In the genomic region with DNA sequence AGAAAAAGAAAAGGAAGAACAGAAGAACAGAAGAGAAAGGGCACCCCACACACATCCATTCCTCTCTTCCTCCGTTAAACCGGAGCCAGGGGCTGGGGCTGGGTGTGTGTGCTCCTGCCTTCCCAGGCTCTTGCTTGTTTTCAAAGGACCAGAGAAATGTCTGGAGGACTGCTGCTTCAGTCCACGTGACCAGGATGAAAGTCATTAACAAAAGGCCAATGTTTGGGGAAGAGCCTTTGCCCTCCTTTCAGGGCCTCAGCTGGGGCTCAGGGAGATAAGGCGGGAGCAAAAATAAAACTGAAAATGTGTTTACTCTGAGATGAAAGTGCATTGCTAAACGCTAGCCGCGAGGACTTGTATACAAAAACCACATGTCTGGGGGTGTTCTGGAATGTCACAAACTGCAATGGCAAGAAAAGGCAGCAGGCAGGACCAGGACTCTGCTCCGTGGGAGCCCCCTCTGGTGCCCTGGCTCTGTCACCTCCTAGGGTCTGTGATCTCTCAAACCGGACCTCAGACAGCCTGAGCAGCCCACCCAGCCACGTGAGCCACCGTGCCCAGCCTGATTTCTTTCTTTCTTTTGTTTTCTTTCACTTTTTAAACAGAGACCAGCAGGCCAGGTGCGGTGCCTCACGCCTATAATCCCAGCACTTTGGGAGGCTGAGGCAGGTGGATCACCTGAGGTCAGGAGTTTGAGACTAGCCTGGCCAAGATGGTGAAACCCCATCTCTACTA, we compare ENCODE assay signal across 9 cellular contexts. TPM values are rescaled to one million over a fixed set of nuclear protein-coding genes. Genes with fewer than 3 reads are reported as not detected.
DNase-seq lines count a peak whose midpoint lies in the region; ATAC-seq, FAIRE-seq and TF ChIP-seq lines count a peak whose summit lies in the region.
"Had no signal": no experiment of that assay in that cellular context is flagged by ENCODE, and none has a peak within 500 bp of the region (broad histone marks: within the 10 kb centered on the region; RNA-seq: fewer than 3 reads in every experiment).

No MANE protein-coding gene starts in this region.

- H4K20me1 ChIP-seq in endothelial cell of umbilical vein (replicated peaks; ENCODE audit: control insufficient read depth, extremely low read depth, insufficient read depth, low read length): no peaks in the 10 kb centered on the region

- no peak overlapping the region for H3K27ac ChIP-seq in endothelial cell of umbilical vein (ENCODE audit: insufficient read depth, low read depth, low read length)
- H3K27ac ChIP-seq in naive thymus-derived CD4-positive, alpha-beta T cell (ENCODE audit: low read depth, low read length): no peak overlapping the region
- H3K27ac ChIP-seq: SK-N-MC had no signal

- no peaks in the 10 kb centered on the region for H3K79me2 ChIP-seq in endothelial cell of umbilical vein (ENCODE audit: control insufficient read depth, insufficient read depth, low read length)

- POLR2A ChIA-PET in endothelial cell of umbilical vein (lab: Charles Lee): interaction anchor here (0.7 to 0.8 kb wide), 2 partner anchors 31 to 40 kb away, joined by 3 to 5 read pairs; a partner anchor contains a TSS
- POLR2A ChIA-PET in naive thymus-derived CD4-positive, alpha-beta T cell (lab: Charles Lee): interaction anchor here (0.7 kb wide), 1 partner anchor 33 kb away, joined by 4 read pairs; no protein-coding TSS in a partner anchor

- no peaks in the 10 kb centered on the region for H3K27me3 ChIP-seq in endothelial cell of umbilical vein (ENCODE audit: control insufficient read depth in 2 of 2, insufficient read depth in 2 of 2, low read length in 2 of 2)
- no peaks in the 10 kb centered on the region for H3K27me3 ChIP-seq in naive thymus-derived CD4-positive, alpha-beta T cell (ENCODE audit: control insufficient read depth in 2 of 2, insufficient read depth in 2 of 2, low read length in 2 of 2)

- FAIRE-seq in endothelial cell of umbilical vein (lab: Jason Lieb, UNC): peak; percentile 73

- H3K36me3 ChIP-seq in endothelial cell of umbilical vein (ENCODE audit: control insufficient read depth in 2 of 2, extremely low read depth in 1 of 2, insufficient read depth in 2 of 2, low read length in 2 of 2): no peaks in the 10 kb centered on the region
- H3K36me3 ChIP-seq in naive thymus-derived CD4-positive, alpha-beta T cell (ENCODE audit: control insufficient read depth in 2 of 3, insufficient read depth in 3 of 3, low read length in 3 of 3): no peaks in the 10 kb centered on the region

- no peak for TF ChIP-seq POLR2A in endothelial cell of umbilical vein (IDR thresholded peaks at IDR 0.05; ENCODE audit: low read depth, low read length)

- no peaks in the 10 kb centered on the region for H3K9me3 ChIP-seq in endothelial cell of umbilical vein (replicated peaks; ENCODE audit: control insufficient read depth, insufficient read depth, low read length)
- no peaks in the 10 kb centered on the region for H3K9me3 ChIP-seq in naive thymus-derived CD4-positive, alpha-beta T cell (ENCODE audit: control insufficient read depth in 2 of 3, low read length in 3 of 3)

- ATAC-seq in naive thymus-derived CD4-positive, alpha-beta T cell: peak; percentile 26
- ATAC-seq in HG02938 (IDR thresholded peaks at IDR 0.05; ENCODE audit: unreplicated experiment) (no peak), GM21786 (IDR thresholded peaks at IDR 0.05; ENCODE audit: unreplicated experiment) (no peak)

- peak overlapping the region; percentile 19 for H3K4me2 ChIP-seq in endothelial cell of umbilical vein (ENCODE audit: insufficient read depth, low read length)

- dilution Hi-C loops in endothelial cell of umbilical vein (cut with MboI; ENCODE audit: extremely low pct_ligation_motif_present, low sequenced_read_pairs): no loop called here

- CTCF ChIA-PET in endothelial cell of umbilical vein (lab: Charles Lee): interaction anchor here (1.2 kb wide), 1 partner anchor 21 kb away, joined by 3 read pairs; no protein-coding TSS in a partner anchor
- CTCF ChIA-PET in naive thymus-derived CD4-positive, alpha-beta T cell (lab: Charles Lee): no interaction called here

- H3K9me3 Mint-ChIP-seq in naive thymus-derived CD4-positive, alpha-beta T cell: no peaks in the 10 kb centered on the region
- H3K9me3 Mint-ChIP-seq in endothelial cell (ENCODE audit: unreplicated experiment): no peaks in the 10 kb centered on the region

- BruUV-seq in endothelial cell of umbilical vein (replicated peaks; lab: Mats Ljungman, UMichigan): no TSS peak

- H3K27ac Mint-ChIP-seq in naive thymus-derived CD4-positive, alpha-beta T cell: peak overlapping the region; percentile 14 to 84 (median 63)
- H3K27ac Mint-ChIP-seq in endothelial cell (ENCODE audit: unreplicated experiment): no peak overlapping the region

- intact Hi-C loops in endothelial cell of umbilical vein (cut with micrococcal nuclease): no loop called here
- intact Hi-C loops in naive thymus-derived CD4-positive, alpha-beta T cell (cut with micrococcal nuclease): no loop called here

- H3K4me1 Mint-ChIP-seq in naive thymus-derived CD4-positive, alpha-beta T cell: peaks cover 7 to 34% (median 18%) of the 10 kb centered on the region in 7 donors
- peaks cover 5% of the 10 kb centered on the region for H3K4me1 Mint-ChIP-seq in endothelial cell (ENCODE audit: unreplicated experiment)

- H3K9me1 ChIP-seq in endothelial cell of umbilical vein (replicated peaks; ENCODE audit: control insufficient read depth, extremely low read depth, insufficient read depth, low read length): no peaks in the 10 kb centered on the region

- no peak overlapping the region for H3K4me3 ChIP-seq in endothelial cell of umbilical vein (replicated peaks in 1 of 3; ENCODE audit: insufficient read depth in 1 of 3, low read depth in 1 of 3, low read length in 3 of 3)
- H3K4me3 ChIP-seq in naive thymus-derived CD4-positive, alpha-beta T cell (ENCODE audit: low read length): peak overlapping the region; percentile 37
- H3K4me3 ChIP-seq: SK-N-MC had no signal

- DNase-seq in GM03348 (ENCODE audit: low spot score) (peak; percentile 61), NCI-H146 treated with DMSO at 0.1 percent for 48 hours (lab: John Stamatoyannopoulos, UW; ENCODE audit: unreplicated experiment) (peak; percentile 17), endothelial cell of umbilical vein (ENCODE audit: low read depth, low spot score) (peak; percentile 59), NCI-H187 (lab: John Stamatoyannopoulos, UW) (no peak), endothelial cell (ENCODE audit: low spot score) (no peak)
- peak in 1 of 9 donors; percentile 25 for DNase-seq in naive thymus-derived CD4-positive, alpha-beta T cell

- no peak for TF ChIP-seq CTCF in endothelial cell of umbilical vein (IDR thresholded peaks at IDR 0.05; ENCODE audit: extremely low read depth in 1 of 2, insufficient read depth in 1 of 2, low read depth in 1 of 2, low read length in 2 of 2)
- TF ChIP-seq CTCF in endothelial cell (IDR thresholded peaks at IDR 0.05; ENCODE audit: unreplicated experiment): no peak

- peak overlapping the region; percentile 83 for H2AFZ ChIP-seq in endothelial cell of umbilical vein (ENCODE audit: low read depth, low read length)

- no peaks in the 10 kb centered on the region for H3K27me3 Mint-ChIP-seq in naive thymus-derived CD4-positive, alpha-beta T cell
- no peaks in the 10 kb centered on the region for H3K27me3 Mint-ChIP-seq in endothelial cell (ENCODE audit: unreplicated experiment)

- H3K4me3 Mint-ChIP-seq in naive thymus-derived CD4-positive, alpha-beta T cell: peak overlapping the region; percentile 9 to 75 (median 52)
- H3K4me3 Mint-ChIP-seq in endothelial cell (ENCODE audit: unreplicated experiment): no peak overlapping the region

- no peaks in the 10 kb centered on the region for H3K36me3 Mint-ChIP-seq in naive thymus-derived CD4-positive, alpha-beta T cell
- no peaks in the 10 kb centered on the region for H3K36me3 Mint-ChIP-seq in endothelial cell (ENCODE audit: low read depth, unreplicated experiment)

- peaks cover 10% of the 10 kb centered on the region for H3K4me1 ChIP-seq in endothelial cell of umbilical vein (ENCODE audit: control insufficient read depth, extremely low read depth, insufficient read depth, low read length)
- peaks cover 8 to 18% of the 10 kb centered on the region in 2 donors for H3K4me1 ChIP-seq in naive thymus-derived CD4-positive, alpha-beta T cell (ENCODE audit: control insufficient read depth in 2 of 2, insufficient read depth in 2 of 2, low read length in 2 of 2)

- H3K9ac ChIP-seq in endothelial cell of umbilical vein (replicated peaks; ENCODE audit: extremely low read depth, insufficient read depth, low read length): peak overlapping the region; percentile 24

TF ChIP-seq in endothelial cell of umbilical vein, 7 proteins besides CTCF, POLR2A, EP300 and RAD21:
- TF ChIP-seq POLR2AphosphoS5 (IDR thresholded peaks at IDR 0.05; ENCODE audit: insufficient read depth, low read depth, low read length) (no peak), EZH2 (IDR thresholded peaks at IDR 0.05; ENCODE audit: borderline replicate concordance, low read depth, low read length, severe bottlenecking) (no peak), MYC (IDR thresholded peaks at IDR 0.05; ENCODE audit: low read depth, low read length) (no peak), JUN (IDR thresholded peaks at IDR 0.05; ENCODE audit: borderline replicate concordance, insufficient read depth, insufficient read length, low read depth) (no peak), FOS (IDR thresholded peaks at IDR 0.05; ENCODE audit: borderline replicate concordance, insufficient read depth, low read length) (no peak), GATA2 (IDR thresholded peaks at IDR 0.05; ENCODE audit: insufficient read depth, insufficient read length, low read depth, low read length) (no peak)
- TF ChIP-seq, protein P1, sequence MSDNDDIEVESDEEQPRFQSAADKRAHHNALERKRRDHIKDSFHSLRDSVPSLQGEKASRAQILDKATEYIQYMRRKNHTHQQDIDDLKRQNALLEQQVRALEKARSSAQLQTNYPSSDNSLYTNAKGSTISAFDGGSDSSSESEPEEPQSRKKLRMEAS (IDR thresholded peaks at IDR 0.05; ENCODE audit: insufficient read depth, insufficient read length): no peak

RNA-seq across cellular contexts. Expression of a gene that starts 31.6 kb away (rescaled TPM):
- total RNA-seq in endothelial cell of umbilical vein (1,331 and 1,413 TPM in 2 replicates), endothelial cell (ENCODE audit: unreplicated experiment) (931 TPM)
- polyA plus RNA-seq in endothelial cell of umbilical vein: 157 and 188 TPM in 2 replicates
- 377 and 396 TPM in 2 replicates for polyA plus RNA-seq in endothelial cell of umbilical vein (2011; cell fraction: cytosol; rRNA removed)
- 759 and 766 TPM in 2 replicates for polyA plus RNA-seq in endothelial cell of umbilical vein (2011; cell fraction: nucleus; rRNA removed)
- polyA plus RNA-seq in endothelial cell of umbilical vein (2012): 496 and 585 TPM in 2 replicates
- 1,176 and 1,679 TPM in 2 replicates for polyA minus RNA-seq in endothelial cell of umbilical vein
- 42.9 TPM for polyA minus RNA-seq in endothelial cell of umbilical vein (2011; cell fraction: cytosol; rRNA and poly(A)+ RNA removed)
- polyA minus RNA-seq in endothelial cell of umbilical vein (2011; cell fraction: nucleus; rRNA and poly(A)+ RNA removed): 498 and 877 TPM in 2 replicates
- 100 to 1,000 TPM; 650 to 900 (median 803) TPM for total RNA-seq in naive thymus-derived CD4-positive, alpha-beta T cell
- polyA plus RNA-seq in naive thymus-derived CD4-positive, alpha-beta T cell: 100 to 1,000 TPM in 1 of 2 donors, 10 to 100 TPM in 1; 95.5 to 501 TPM

Comparison
In these comparisons a context has a peak if more than half of its experiments do, and no peak if none do; other contexts are left out.
1. DNase-seq: peak in GM03348 (single experiment), NCI-H146 treated with DMSO at 0.1 percent for 48 hours (single experiment) and endothelial cell of umbilical vein (single experiment); none in NCI-H187 (0 of 2) and endothelial cell (single experiment).